10 cellular contexts compared by ENCODE assay signal in the genomic region with DNA sequence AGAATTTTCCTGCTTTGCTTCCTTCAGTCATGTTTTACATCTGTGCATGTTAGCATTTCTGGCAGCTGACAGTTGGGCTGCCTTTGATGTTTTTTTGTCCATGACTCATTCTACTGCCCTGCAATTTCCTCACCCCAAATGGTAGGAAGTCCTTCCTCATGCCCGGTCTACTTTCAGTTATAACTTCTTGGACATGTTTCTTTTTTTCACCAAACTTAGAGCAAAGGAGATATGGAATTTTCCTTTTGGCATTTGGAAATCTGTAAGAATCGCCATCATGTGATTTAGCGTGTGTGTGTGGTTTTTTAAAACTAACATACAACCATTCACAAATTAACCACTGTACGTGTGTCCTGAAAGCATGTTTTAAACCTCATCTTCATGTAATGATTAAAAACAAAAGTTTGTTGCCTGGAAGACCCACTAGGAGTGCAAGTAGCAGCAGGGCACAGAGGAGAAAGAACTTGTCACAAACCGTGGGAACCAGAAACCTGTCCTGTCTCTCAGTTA.
DNase-seq lines count a peak whose midpoint lies in the region; ATAC-seq lines count a peak whose summit lies in the region.
"Had no signal": no experiment of that assay in that cellular context is flagged by ENCODE, and none has a peak within 500 bp of the region (broad histone marks: within the 10 kb centered on the region; RNA-seq: fewer than 3 reads in every experiment).

No MANE protein-coding gene starts in this region.

- peak overlapping the region in 2 of 4 donors; percentile 17 to 70 for H3K4me3 Mint-ChIP-seq in CD4-positive, CD25-positive, alpha-beta regulatory T cell
- H3K4me3 Mint-ChIP-seq: IgD-negative memory B cell had no signal

- H3K9me3 Mint-ChIP-seq in CD4-positive, CD25-positive, alpha-beta regulatory T cell = peaks cover 0 to 5% (median 0%) of the 10 kb centered on the region in 7 donors
- H3K9me3 Mint-ChIP-seq: IgD-negative memory B cell had no signal

- H3K9me3 ChIP-seq in CD4-positive, CD25-positive, alpha-beta regulatory T cell (ENCODE audit: control insufficient read depth in 2 of 2, low read length in 2 of 2) = no peaks in the 10 kb centered on the region
- no peaks in the 10 kb centered on the region for H3K9me3 ChIP-seq in MG63
- H3K9me3 ChIP-seq: heart right ventricle had no signal

- H3K4me1 ChIP-seq in CD4-positive, CD25-positive, alpha-beta regulatory T cell (ENCODE audit: control insufficient read depth, insufficient read depth, low read length, poor library complexity, severe bottlenecking) = peaks cover 8% of the 10 kb centered on the region

- peaks cover 4% of the 10 kb centered on the region for H3K27me3 Mint-ChIP-seq in CD4-positive, CD25-positive, alpha-beta regulatory T cell

- H3K36me3 ChIP-seq in CD4-positive, CD25-positive, alpha-beta regulatory T cell (ENCODE audit: control insufficient read depth, insufficient read depth, low read length) = no peaks in the 10 kb centered on the region
- H3K36me3 ChIP-seq in MG63 = no peaks in the 10 kb centered on the region
- H3K36me3 ChIP-seq: heart right ventricle had no signal

- DNase-seq in CD4-positive, CD25-positive, alpha-beta regulatory T cell = peak in 1 of 3 donors; percentile 59
- DNase-seq in MG63 (peak; percentile 48), fibroblast of gingiva (ENCODE audit: low read depth) (peak; percentile 60), hypothalamus (lab: John Stamatoyannopoulos, UW) (no peak), COR-L47 (lab: John Stamatoyannopoulos, UW) (no peak), 8988T (no peak)
- DNase-seq in stimulated activated CD4-positive, alpha-beta T cell treated with anti-CD3 and anti-CD28 coated beads, Interleukin-2, amount 100 ng/mL, for 24 hours = no peak
- DNase-seq: heart right ventricle had no signal

- peak overlapping the region; percentile 52 for H3K4me3 ChIP-seq in CD4-positive, CD25-positive, alpha-beta regulatory T cell (ENCODE audit: low read depth, low read length)
- H3K4me3 ChIP-seq in MG63 = peak overlapping the region; percentile 36
- H3K4me3 ChIP-seq: heart right ventricle had no signal

- peaks cover 5 to 19% (median 12%) of the 10 kb centered on the region in 4 donors for H3K4me1 Mint-ChIP-seq in CD4-positive, CD25-positive, alpha-beta regulatory T cell

- H3K27me3 ChIP-seq in CD4-positive, CD25-positive, alpha-beta regulatory T cell (ENCODE audit: control insufficient read depth, insufficient read depth, low read length) = no peaks in the 10 kb centered on the region
- no peaks in the 10 kb centered on the region for H3K27me3 ChIP-seq in MG63
- H3K27me3 ChIP-seq: heart right ventricle had no signal

- ATAC-seq in CD4-positive, CD25-positive, alpha-beta regulatory T cell (ENCODE audit: low read depth in 2 of 2) = peak in 1 of 2 donors; percentile 52
- ATAC-seq in GM19467 (IDR thresholded peaks at IDR 0.05; ENCODE audit: unreplicated experiment) = peak; percentile 51

- H3K27ac ChIP-seq in CD4-positive, CD25-positive, alpha-beta regulatory T cell (ENCODE audit: insufficient read depth, low read length, poor library complexity, severe bottlenecking) = no peak overlapping the region
- H3K27ac ChIP-seq: heart right ventricle had no signal

- peak overlapping the region in 2 of 3 donors; percentile 2 to 60 for H3K27ac Mint-ChIP-seq in CD4-positive, CD25-positive, alpha-beta regulatory T cell
- H3K27ac Mint-ChIP-seq: IgD-negative memory B cell had no signal

- H3K36me3 Mint-ChIP-seq in CD4-positive, CD25-positive, alpha-beta regulatory T cell = no peaks in the 10 kb centered on the region
- H3K36me3 Mint-ChIP-seq: IgD-negative memory B cell had no signal

Comparison
In these comparisons a context has a peak if more than half of its experiments do, and no peak if none do; other contexts are left out.
1. DNase-seq: peak in MG63 (single experiment) and fibroblast of gingiva (single experiment); none in stimulated activated CD4-positive, alpha-beta T cell treated with anti-CD3 and anti-CD28 coated beads, Interleukin-2, amount 100 ng/mL, for 24 hours (0 of 2), hypothalamus (0 of 51), COR-L47 (single experiment) and 8988T (single experiment).